In the genomic region with DNA sequence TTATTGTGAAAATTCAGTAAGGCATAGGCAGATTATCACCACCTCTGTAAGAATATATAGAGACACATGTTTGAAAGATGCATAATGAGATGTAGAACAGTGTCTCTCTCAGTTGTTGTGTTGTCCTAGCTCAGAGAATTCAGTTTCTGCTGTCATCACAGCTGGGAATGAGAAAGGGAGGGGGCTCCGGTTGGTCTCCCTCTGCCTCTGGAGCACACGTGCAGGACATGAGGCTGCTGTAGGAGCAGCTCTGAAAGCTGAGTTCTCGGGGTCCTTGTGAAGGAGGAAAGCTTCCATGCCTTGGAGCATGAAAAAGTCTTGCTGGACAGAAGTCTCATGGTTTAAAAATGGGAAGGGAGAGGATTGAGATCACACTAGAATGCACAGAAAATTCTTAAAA, we compare ENCODE assay signal across 7 cellular contexts.
DNase-seq lines count a peak whose midpoint lies in the region; ATAC-seq and TF ChIP-seq lines count a peak whose summit lies in the region.
"Not testable (repeated sequence)": the region's sequence is repeated elsewhere in the genome, so short reads cannot be mapped to it uniquely, and the experiment has no call there.

No MANE protein-coding gene starts in this region.

- not testable (repeated sequence) for H3K27me3 ChIP-seq in DOHH2 (ENCODE audit: control insufficient read depth, low read length); Karpas-422 (ENCODE audit: low read length); endodermal cell (ENCODE audit: control insufficient read depth, insufficient read depth, low read length, poor library complexity, severe bottlenecking)

- ATAC-seq in T-helper 17 cell; activated CD8-positive, alpha-beta T cell treated with anti-CD3 and anti-CD28 coated beads, Interleukin-2, amount 10 ng/mL, durations not matched to agents 7 days and 5 days; stimulated activated effector memory CD8-positive, alpha-beta T cell treated with anti-CD3 and anti-CD28 coated beads, Interleukin-12 subunit alpha, Interleukin-12 subunit beta, amount 100 ng/mL, for 72 hours: not testable (repeated sequence)

- H3K9me3 Mint-ChIP-seq in activated CD8-positive, alpha-beta T cell treated with anti-CD3 and anti-CD28 coated beads, Interleukin-2, amount 10 ng/mL, durations not matched to agents 7 days and 5 days (ENCODE audit: insufficient read depth); activated naive CD4-positive, alpha-beta T cell treated with anti-CD3 and anti-CD28 coated beads, Interleukin-2, amount 50 U/mL, for 24 hours; endodermal cell; stimulated activated effector memory CD8-positive, alpha-beta T cell treated with anti-CD3 and anti-CD28 coated beads, Interleukin-12 subunit alpha, Interleukin-12 subunit beta, amount 100 ng/mL, for 72 hours: not testable (repeated sequence)

- H2AFZ ChIP-seq in Karpas-422 (ENCODE audit: low read length), result not testable (repeated sequence)

- H3K27ac ChIP-seq in DOHH2 (ENCODE audit: low read depth, low read length); endodermal cell (ENCODE audit: low read depth, low read length): not testable (repeated sequence)
- peak overlapping the region; percentile 61 for H3K27ac ChIP-seq in Karpas-422 (ENCODE audit: low read length)

- H3K4me1 ChIP-seq in DOHH2 (ENCODE audit: control insufficient read depth, low read length) (peaks cover 42% of the 10 kb centered on the region), Karpas-422 (ENCODE audit: low read length) (peaks cover 30% of the 10 kb centered on the region)
- H3K4me1 ChIP-seq in endodermal cell (ENCODE audit: control insufficient read depth, insufficient read depth, low read length), result not testable (repeated sequence)

- H3K4me2 ChIP-seq in DOHH2 (ENCODE audit: low read length) (peak overlapping the region; percentile 82), Karpas-422 (ENCODE audit: low read depth, low read length, poor library complexity, severe bottlenecking) (peak overlapping the region; percentile 86)

- CTCF ChIA-PET in activated CD8-positive, alpha-beta T cell treated with anti-CD3 and anti-CD28 coated beads, Interleukin-2, amount 10 ng/mL, durations not matched to agents 7 days and 5 days (lab: Charles Lee), result interaction anchor here (0.9 to 4.7 kb wide), 9 partner anchors 8 to 242 kb away, joined by 3 to 47 read pairs (median 7); no protein-coding TSS in a partner anchor

- DNase-seq in Karpas-422, result peak; percentile 71
- not testable (repeated sequence) for DNase-seq in T-helper 17 cell; activated CD8-positive, alpha-beta T cell treated with anti-CD3 and anti-CD28 coated beads, Interleukin-2, amount 10 ng/mL, durations not matched to agents 7 days and 5 days; endodermal cell; stimulated activated effector memory CD8-positive, alpha-beta T cell treated with anti-CD3 and anti-CD28 coated beads, Interleukin-12 subunit alpha, Interleukin-12 subunit beta, amount 100 ng/mL, for 72 hours (ENCODE audit: low spot score in 2 of 2)

- not testable (repeated sequence) for H3K36me3 Mint-ChIP-seq in T-helper 17 cell (ENCODE audit: low read depth); activated naive CD4-positive, alpha-beta T cell treated with anti-CD3 and anti-CD28 coated beads, Interleukin-2, amount 50 U/mL, for 24 hours; endodermal cell (ENCODE audit: low read depth)
- peaks cover 44% of the 10 kb centered on the region for H3K36me3 Mint-ChIP-seq in activated CD8-positive, alpha-beta T cell treated with anti-CD3 and anti-CD28 coated beads, Interleukin-2, amount 10 ng/mL, durations not matched to agents 7 days and 5 days (ENCODE audit: low read depth)
- peaks cover 25% of the 10 kb centered on the region for H3K36me3 Mint-ChIP-seq in stimulated activated effector memory CD8-positive, alpha-beta T cell treated with anti-CD3 and anti-CD28 coated beads, Interleukin-12 subunit alpha, Interleukin-12 subunit beta, amount 100 ng/mL, for 72 hours

- H3K4me1 Mint-ChIP-seq in T-helper 17 cell, result peaks cover 20% of the 10 kb centered on the region
- peaks cover 49% of the 10 kb centered on the region for H3K4me1 Mint-ChIP-seq in activated CD8-positive, alpha-beta T cell treated with anti-CD3 and anti-CD28 coated beads, Interleukin-2, amount 10 ng/mL, durations not matched to agents 7 days and 5 days (ENCODE audit: low read depth)
- H3K4me1 Mint-ChIP-seq in activated naive CD4-positive, alpha-beta T cell treated with anti-CD3 and anti-CD28 coated beads, Interleukin-2, amount 50 U/mL, for 24 hours, result peaks cover 68% of the 10 kb centered on the region
- peaks cover 14% of the 10 kb centered on the region for H3K4me1 Mint-ChIP-seq in endodermal cell
- H3K4me1 Mint-ChIP-seq in stimulated activated effector memory CD8-positive, alpha-beta T cell treated with anti-CD3 and anti-CD28 coated beads, Interleukin-12 subunit alpha, Interleukin-12 subunit beta, amount 100 ng/mL, for 72 hours, result peaks cover 26% of the 10 kb centered on the region

- H3K9me3 ChIP-seq in DOHH2 (ENCODE audit: control insufficient read depth, insufficient read depth, low read length); Karpas-422 (ENCODE audit: low read length); T-helper 17 cell (ENCODE audit: control insufficient read depth, low read length, poor library complexity, severe bottlenecking); endodermal cell (ENCODE audit: control insufficient read depth, low read length): not testable (repeated sequence)

- not testable (repeated sequence) for TF ChIP-seq CTCF in DOHH2 (IDR thresholded peaks at IDR 0.05; ENCODE audit: low read depth, low read length, poor library complexity, severe bottlenecking); endodermal cell (conservative IDR thresholded peaks at IDR 0.05)

- not testable (repeated sequence) for H3K36me3 ChIP-seq in DOHH2 (ENCODE audit: control insufficient read depth, low read length); Karpas-422 (ENCODE audit: insufficient read depth, low read length); endodermal cell (ENCODE audit: control insufficient read depth, insufficient read depth, low read length)

- H3K27me3 Mint-ChIP-seq in T-helper 17 cell; activated CD8-positive, alpha-beta T cell treated with anti-CD3 and anti-CD28 coated beads, Interleukin-2, amount 10 ng/mL, durations not matched to agents 7 days and 5 days (ENCODE audit: low read depth); activated naive CD4-positive, alpha-beta T cell treated with anti-CD3 and anti-CD28 coated beads, Interleukin-2, amount 50 U/mL, for 24 hours; endodermal cell (ENCODE audit: insufficient read depth): not testable (repeated sequence)

- not testable (repeated sequence) for H3F3A ChIP-seq in DOHH2 (ENCODE audit: control insufficient read depth, insufficient read depth)

- not testable (repeated sequence) for H3K9me2 ChIP-seq in DOHH2 (replicated peaks; ENCODE audit: control insufficient read depth, low read length); Karpas-422 (replicated peaks; ENCODE audit: insufficient read depth, low read length)

- POLR2A ChIA-PET in activated CD8-positive, alpha-beta T cell treated with anti-CD3 and anti-CD28 coated beads, Interleukin-2, amount 10 ng/mL, durations not matched to agents 7 days and 5 days (lab: Charles Lee), result not testable (repeated sequence)

- not testable (repeated sequence) for H4K20me1 ChIP-seq in DOHH2 (ENCODE audit: control insufficient read depth, insufficient read depth, low read depth, low read length); Karpas-422 (ENCODE audit: insufficient read depth, low read depth, low read length)

- not testable (repeated sequence) for H3K79me2 ChIP-seq in DOHH2 (ENCODE audit: control insufficient read depth, low read length)
- H3K79me2 ChIP-seq in Karpas-422 (ENCODE audit: low read length), result peaks cover 59% of the 10 kb centered on the region

- H3K4me3 ChIP-seq in DOHH2 (ENCODE audit: low read length), result peak overlapping the region; percentile 80
- peak overlapping the region; percentile 72 for H3K4me3 ChIP-seq in Karpas-422 (ENCODE audit: low read length)
- not testable (repeated sequence) for H3K4me3 ChIP-seq in endodermal cell (ENCODE audit: low read length)

- H3K27ac Mint-ChIP-seq in T-helper 17 cell (peak overlapping the region; percentile 92), endodermal cell (peak overlapping the region; percentile 41)
- H3K27ac Mint-ChIP-seq in activated CD8-positive, alpha-beta T cell treated with anti-CD3 and anti-CD28 coated beads, Interleukin-2, amount 10 ng/mL, durations not matched to agents 7 days and 5 days, result peak overlapping the region; percentile 92
- peak overlapping the region; percentile 91 for H3K27ac Mint-ChIP-seq in activated naive CD4-positive, alpha-beta T cell treated with anti-CD3 and anti-CD28 coated beads, Interleukin-2, amount 50 U/mL, for 24 hours
- peak overlapping the region; percentile 83 for H3K27ac Mint-ChIP-seq in stimulated activated effector memory CD8-positive, alpha-beta T cell treated with anti-CD3 and anti-CD28 coated beads, Interleukin-12 subunit alpha, Interleukin-12 subunit beta, amount 100 ng/mL, for 72 hours

- 85% methylated on average over 3 of the region's 3 CpGs; no CpG with 5 or more reads in 1 of the 2 experiments for WGBS in endodermal cell (ENCODE audit: insufficient coverage in 1 of 2, insufficient read length in 1 of 2), 2 experiments

- peak overlapping the region; percentile 79 for H3K9ac ChIP-seq in Karpas-422 (ENCODE audit: low read length)
- H3K9ac ChIP-seq in endodermal cell (ENCODE audit: extremely low read depth, low read length, poor library complexity, severe bottlenecking), result not testable (repeated sequence)

- H3K4me3 Mint-ChIP-seq in T-helper 17 cell, result peak overlapping the region; percentile 90
- H3K4me3 Mint-ChIP-seq in activated CD8-positive, alpha-beta T cell treated with anti-CD3 and anti-CD28 coated beads, Interleukin-2, amount 10 ng/mL, durations not matched to agents 7 days and 5 days, result peak overlapping the region; percentile 87
- peak overlapping the region; percentile 91 for H3K4me3 Mint-ChIP-seq in activated naive CD4-positive, alpha-beta T cell treated with anti-CD3 and anti-CD28 coated beads, Interleukin-2, amount 50 U/mL, for 24 hours
- not testable (repeated sequence) for H3K4me3 Mint-ChIP-seq in endodermal cell
- H3K4me3 Mint-ChIP-seq in stimulated activated effector memory CD8-positive, alpha-beta T cell treated with anti-CD3 and anti-CD28 coated beads, Interleukin-12 subunit alpha, Interleukin-12 subunit beta, amount 100 ng/mL, for 72 hours, result peak overlapping the region; percentile 79

Comparison
In these comparisons a context has a peak if more than half of its experiments do, and no peak if none do; other contexts are left out.
1. H3K27ac Mint-ChIP-seq: peak in every context shown above with its lines; median percentile 92 in T-helper 17 cell; 92 in activated CD8-positive, alpha-beta T cell treated with anti-CD3 and anti-CD28 coated beads, Interleukin-2, amount 10 ng/mL, durations not matched to agents 7 days and 5 days; 91 in activated naive CD4-positive, alpha-beta T cell treated with anti-CD3 and anti-CD28 coated beads, Interleukin-2, amount 50 U/mL, for 24 hours; 83 in stimulated activated effector memory CD8-positive, alpha-beta T cell treated with anti-CD3 and anti-CD28 coated beads, Interleukin-12 subunit alpha, Interleukin-12 subunit beta, amount 100 ng/mL, for 72 hours; 41 in endodermal cell.